Comparison of ENCODE assay signal across 25 cellular contexts in the genomic region with DNA sequence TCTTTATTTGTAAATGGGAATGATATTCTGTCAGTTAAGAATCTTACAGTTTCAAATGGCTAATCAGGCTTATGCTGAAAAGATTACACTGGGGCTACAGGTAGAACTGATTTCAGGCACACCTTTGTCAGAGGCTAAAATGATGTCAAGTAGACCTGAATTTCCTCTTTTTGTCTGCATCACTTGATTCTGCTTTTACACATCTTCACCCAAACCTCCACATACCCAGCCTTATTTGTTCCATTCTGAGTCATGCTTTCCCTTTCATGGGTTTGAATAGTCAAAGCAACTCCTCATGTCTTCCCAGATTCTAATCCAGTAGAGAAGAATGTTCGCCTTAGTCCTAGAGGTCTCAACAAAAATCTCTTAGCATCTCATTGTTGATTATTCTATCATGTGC.
"Had no signal": no experiment of that assay in that cellular context is flagged by ENCODE, and none has a peak within 500 bp of the region (broad histone marks: within the 10 kb centered on the region; RNA-seq: fewer than 3 reads in every experiment).

No MANE protein-coding gene starts in this region.

- H3K36me3 ChIP-seq: Peyer's patch, SJCRH30 had no signal

- H3K27me3 ChIP-seq: ascending aorta, body of pancreas, Peyer's patch, SJCRH30 had no signal

- H3K4me2 ChIP-seq: SK-N-SH had no signal

- H3K4me1 ChIP-seq: ascending aorta, body of pancreas, Peyer's patch, SJCRH30 had no signal

- ATAC-seq: activated CD4-positive, CD25-positive, alpha-beta regulatory T cell treated with anti-CD3 and anti-CD28 coated beads, Interleukin-2, amount 50 U/mL, for 24 hours; activated CD8-positive, alpha-beta T cell treated with anti-CD3 and anti-CD28 coated beads for 36 hours; activated T-cell treated with anti-CD3 and anti-CD28 coated beads, Interleukin-2, amount 50 U/mL, for 72 hours; body of pancreas had no signal

- DNase-seq: activated CD4-positive, alpha-beta T cell treated with anti-CD3 and anti-CD28 coated beads for 4 hours; activated CD8-positive, alpha-beta memory T cell treated with anti-CD3 and anti-CD28 coated beads, Interleukin-2, amount 50 U/mL, for 4 hours; activated CD8-positive, alpha-beta T cell treated with anti-CD3 and anti-CD28 coated beads for 36 hours; activated naive CD4-positive, alpha-beta T cell treated with anti-CD3 and anti-CD28 coated beads, Interleukin-2, amount 50 U/mL, for 16 hours; activated T-cell treated with anti-CD3 and anti-CD28 coated beads, Interleukin-2, amount 50 U/mL, for 72 hours; amniotic stem cell; body of pancreas; central memory CD4-positive, alpha-beta T cell; NCI-H1092; NCI-H1417 treated with DMSO at 0.1 percent for 48 hours; NCI-H1694; NCI-H2029; NCI-H345; NCI-H510A; NCI-H526 treated with DMSO at 0.1 percent for 48 hours; NK-92 treated with Interleukin-12 subunit alpha and Interleukin-12 subunit beta, amount 100 ng/mL, for 24 hours; Peyer's patch; Right ventricle myocardium superior; SJCRH30; SK-N-SH; T-helper 1 cell had no signal

- H3K4me3 Mint-ChIP-seq: activated CD8-positive, alpha-beta T cell treated with anti-CD3 and anti-CD28 coated beads for 36 hours; activated T-cell treated with anti-CD3 and anti-CD28 coated beads, Interleukin-2, amount 50 U/mL, for 72 hours; T-helper 2 cell treated with Interferon-gamma antibody and Interleukin-4, amounts not matched to agents 5 μg/mL and 100 μg/mL, for 36 hours had no signal

- H3K9ac ChIP-seq: SK-N-SH had no signal

- H3K27ac Mint-ChIP-seq: activated CD8-positive, alpha-beta T cell treated with anti-CD3 and anti-CD28 coated beads for 36 hours; activated T-cell treated with anti-CD3 and anti-CD28 coated beads, Interleukin-2, amount 50 U/mL, for 72 hours; T-helper 2 cell treated with Interferon-gamma antibody and Interleukin-4, amounts not matched to agents 5 μg/mL and 100 μg/mL, for 36 hours had no signal

- H3K27me3 Mint-ChIP-seq: activated CD8-positive, alpha-beta T cell treated with anti-CD3 and anti-CD28 coated beads for 36 hours had no signal

- H3K4me3 ChIP-seq: ascending aorta, body of pancreas, Peyer's patch, SJCRH30 had no signal

- H3K27ac ChIP-seq: ascending aorta, body of pancreas, Peyer's patch, RWPE1, SJCRH30 had no signal
